Comparison of ENCODE assay signal across 13 cellular contexts in genomic region chr10:51744235-51744634, GRCh38.
"Had no signal": no experiment of that assay in that cellular context is flagged by ENCODE, and none has a peak within 500 bp of the region (broad histone marks: within the 10 kb centered on the region; RNA-seq: fewer than 3 reads in every experiment).

No MANE protein-coding gene starts in this region.

- H3K4me3 ChIP-seq: hepatocyte, left ventricle myocardium inferior, ovary, upper lobe of left lung had no signal

- H3K9me3 ChIP-seq: left ventricle myocardium inferior, ovary, upper lobe of left lung had no signal

- H3K36me3 ChIP-seq: left ventricle myocardium inferior, ovary, upper lobe of left lung had no signal

- ATAC-seq: stimulated activated naive CD8-positive, alpha-beta T cell treated with anti-CD3 and anti-CD28 coated beads, Interleukin-15, Interleukin-2, amounts not matched to agents 100 U/mL and 50 U/mL, for 24 hours had no signal

- H3K27me3 ChIP-seq: hepatocyte, ovary, upper lobe of left lung had no signal

- H3K4me1 ChIP-seq: upper lobe of left lung had no signal

- DNase-seq: activated effector memory CD4-positive, alpha-beta T cell treated with anti-CD3 and anti-CD28 coated beads, Interleukin-2, amount 50 U/mL, for 16 hours; activated naive CD8-positive, alpha-beta T cell treated with anti-CD3 and anti-CD28 coated beads for 36 hours; activated T-cell treated with anti-CD3 and anti-CD28 coated beads, Interleukin-2, amount 50 U/mL, for 24 hours; cerebellar nuclear complex; erythroblast; kidney; left ventricle myocardium inferior; ovary; stimulated activated CD4-positive, alpha-beta T cell treated with anti-CD3 and anti-CD28 coated beads, Interleukin-4, amount 100 ng/mL, for 1 hour; stimulated activated CD8-positive, alpha-beta memory T cell treated with anti-CD3 and anti-CD28 coated beads, Interleukin-4, amount 100 ng/mL, for 48 hours; stimulated activated naive CD8-positive, alpha-beta T cell treated with anti-CD3 and anti-CD28 coated beads, Interleukin-15, Interleukin-2, amounts not matched to agents 100 U/mL and 50 U/mL, for 24 hours; upper lobe of left lung had no signal

- H3K27ac ChIP-seq: hepatocyte, left ventricle myocardium inferior, ovary, upper lobe of left lung had no signal
